Comparison of ENCODE assay signal across 8 cellular contexts in the genomic region with DNA sequence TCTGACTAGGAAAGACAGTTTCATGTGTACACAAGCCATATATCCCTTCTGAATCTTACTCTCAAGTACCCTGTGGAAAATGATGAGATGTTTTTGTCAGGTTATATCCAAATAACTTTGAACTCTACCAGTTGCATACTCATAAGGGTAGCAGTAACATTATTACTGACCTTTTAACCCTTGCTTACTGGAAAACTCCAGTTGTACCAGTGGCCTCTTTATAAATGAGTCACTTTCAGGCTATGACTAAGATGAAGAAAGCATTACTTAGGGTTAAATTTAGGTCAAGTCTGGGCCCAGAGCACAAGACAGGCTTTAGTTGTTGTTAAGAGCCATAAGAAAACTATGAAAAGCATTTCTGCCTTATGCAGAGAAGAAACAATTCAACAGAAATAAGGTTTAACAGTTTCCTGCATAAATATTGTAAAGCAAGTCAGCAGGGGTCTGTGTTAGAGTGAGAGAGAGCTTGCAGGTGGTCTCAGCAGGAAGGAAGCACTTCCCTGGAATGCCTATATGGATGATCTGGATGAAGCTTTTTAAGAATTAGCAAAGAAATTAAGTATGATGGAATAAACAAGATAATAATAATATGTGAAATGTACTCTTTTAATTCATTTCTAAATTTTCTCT.
DNase-seq lines count a peak whose midpoint lies in the region; ATAC-seq, FAIRE-seq and TF ChIP-seq lines count a peak whose summit lies in the region.

No MANE protein-coding gene starts in this region.

- H2AFZ ChIP-seq in IMR-90 (replicated peaks; ENCODE audit: low read length, poor library complexity) = no peak overlapping the region
- H2AFZ ChIP-seq in HepG2 (ENCODE audit: low read length) = no peak overlapping the region

- H3K27me3 ChIP-seq in IMR-90 (ENCODE audit: control insufficient read depth, insufficient read depth, low read length) (no peaks in the 10 kb centered on the region), HepG2 (ENCODE audit: control insufficient read depth in 1 of 2, insufficient read depth in 2 of 2, low read length in 2 of 2) (no peaks in the 10 kb centered on the region)

- CTCF ChIA-PET in IMR-90 (lab: Yijun Ruan, JAX) (interaction anchor here (3.8 kb wide), 1 partner anchor 360 kb away, joined by 14 read pairs; no protein-coding TSS in a partner anchor), HepG2 (lab: Yijun Ruan, JAX; ENCODE audit: low intra/inter-chr PET ratio, low total read pairs) (no interaction called here)

- no peak overlapping the region for H3K9ac ChIP-seq in IMR-90 (ENCODE audit: low read depth, low read length)
- H3K9ac ChIP-seq in HepG2 (ENCODE audit: insufficient read depth, low read depth, low read length) = no peak overlapping the region

- peak overlapping the region; percentile 30; the same call in 1 of the 2 replicates for H2BK120ac ChIP-seq in IMR-90 (ENCODE audit: low read depth, low read length)

- intact Hi-C loops in IMR-90 (cut with micrococcal nuclease) (loop anchor here (5.0 to 10.0 kb wide), 3 partner anchors 788 to 1548 kb away; a partner anchor contains a TSS), HepG2 (cut with micrococcal nuclease; ENCODE audit: unreplicated experiment) (no loop called here)

- no peaks in the 10 kb centered on the region for H3K9me3 ChIP-seq in IMR-90 (ENCODE audit: control insufficient read depth, insufficient read depth, low read length)
- no peaks in the 10 kb centered on the region for H3K9me3 ChIP-seq in HepG2 (ENCODE audit: low read length)

- H3K9me1 ChIP-seq in IMR-90 (ENCODE audit: insufficient read depth, low read length) = 0 out of 2 replicates have a peak, but pooled peaks cover 2% of the 10 kb centered on the region

- no peak overlapping the region for H4K5ac ChIP-seq in IMR-90 (ENCODE audit: low read depth, low read length)

- H2AK5ac ChIP-seq in IMR-90 (ENCODE audit: low read depth, low read length) = no peak overlapping the region

- no peaks in the 10 kb centered on the region for H3K79me2 ChIP-seq in HepG2 (ENCODE audit: insufficient read depth, low read length)

- no peak overlapping the region for H3K14ac ChIP-seq in IMR-90 (replicated peaks; ENCODE audit: low read depth, low read length)

- TF ChIP-seq CTCF in IMR-90 (conservative IDR thresholded peaks at IDR 0.05; ENCODE audit: low read depth, low read length) = no peak
- TF ChIP-seq CTCF in HepG2 (CRISPR knock-in tag; IDR thresholded peaks at IDR 0.05) = no peak
- TF ChIP-seq CTCF in chondrocyte (IDR thresholded peaks at IDR 0.05) = no peak

- TF ChIP-seq RAD21 in IMR-90 (IDR thresholded peaks at IDR 0.05; ENCODE audit: low read length) (no peak), HepG2 (CRISPR knock-in tag; IDR thresholded peaks at IDR 0.05) (no peak)

- peak overlapping the region; percentile 91 to 93 for H3K27ac Mint-ChIP-seq in activated naive CD4-positive, alpha-beta T cell treated with anti-CD3 and anti-CD28 coated beads, Interleukin-2, amount 50 U/mL, for 72 hours
- H3K27ac Mint-ChIP-seq in chondrocyte (ENCODE audit: unreplicated experiment) = no peak overlapping the region

- no peak for TF ChIP-seq EP300 in HepG2 (IDR thresholded peaks at IDR 0.05; ENCODE audit: low read depth in 2 of 2, low read length in 2 of 2)
- TF ChIP-seq EP300 in HepG2 (CRISPR knock-in tag; IDR thresholded peaks at IDR 0.05; ENCODE audit: borderline replicate concordance) = no peak

- H3K27ac ChIP-seq in IMR-90 (ENCODE audit: insufficient read depth, low read length) (peak overlapping the region; percentile 57; the same call in 1 of the 2 replicates), HepG2 (ENCODE audit: extremely low read length, insufficient read depth, low read length) (no peak overlapping the region)

- H4K20me1 ChIP-seq in IMR-90 (ENCODE audit: insufficient read depth, low read length) (no peaks in the 10 kb centered on the region), HepG2 (ENCODE audit: insufficient read depth, low read length) (no peaks in the 10 kb centered on the region)

- no peak overlapping the region for H3K23ac ChIP-seq in IMR-90 (ENCODE audit: low read depth, low read length)

- H2BK20ac ChIP-seq in IMR-90 (ENCODE audit: low read depth, low read length) = no peak overlapping the region; the same call in 1 of the 2 replicates

- no peak overlapping the region for H3K4me3 Mint-ChIP-seq in chondrocyte (ENCODE audit: unreplicated experiment)

- peak overlapping the region; percentile 60; the same call in 1 of the 2 replicates for H3K4ac ChIP-seq in IMR-90 (ENCODE audit: low read depth, low read length)

- peak overlapping the region; percentile 76 for H2BK5ac ChIP-seq in IMR-90 (ENCODE audit: low read depth, low read length, poor library complexity, severe bottlenecking)

- H3K4me2 ChIP-seq in IMR-90 (ENCODE audit: low read depth, low read length) = peak overlapping the region; percentile 54; the same call in 1 of the 2 replicates
- H3K4me2 ChIP-seq in HepG2 (ENCODE audit: low read depth, low read length) = no peak overlapping the region

- POLR2A ChIA-PET in IMR-90 (lab: Charles Lee; ENCODE audit: unreplicated experiment) (no interaction called here), HepG2 (lab: Yijun Ruan, JAX) (no interaction called here)

- FAIRE-seq in HepG2 (lab: Jason Lieb, UNC) = no peak

- peaks cover 9 to 24% of the 10 kb centered on the region in 2 donors for H3K36me3 Mint-ChIP-seq in activated naive CD4-positive, alpha-beta T cell treated with anti-CD3 and anti-CD28 coated beads, Interleukin-2, amount 50 U/mL, for 72 hours
- no peaks in the 10 kb centered on the region for H3K36me3 Mint-ChIP-seq in chondrocyte (ENCODE audit: low read depth)

- H3K79me1 ChIP-seq in IMR-90 (ENCODE audit: low read depth in 1 of 2, low read length in 2 of 2) = no peaks in the 10 kb centered on the region

- H3K56ac ChIP-seq in IMR-90 (ENCODE audit: extremely low read depth, insufficient read depth, low read length) = no peak overlapping the region

- peaks cover 15% of the 10 kb centered on the region for H3K4me1 Mint-ChIP-seq in chondrocyte (ENCODE audit: low read depth)

- H3K18ac ChIP-seq in IMR-90 (ENCODE audit: low read depth, low read length) = peak overlapping the region; percentile 69

- dilution Hi-C loops in IMR-90 (cut with HindIII; ENCODE audit: low sequenced_read_pairs, unreplicated experiment) = no loop called here

- H3K27me3 Mint-ChIP-seq in chondrocyte (ENCODE audit: low read depth) = no peaks in the 10 kb centered on the region

- H3K36me3 ChIP-seq in IMR-90 (ENCODE audit: control insufficient read depth, insufficient read depth, low read length) (no peaks in the 10 kb centered on the region), HepG2 (replicated peaks in 1 of 2; ENCODE audit: control insufficient read depth in 1 of 2, insufficient read depth in 2 of 2, low read length in 2 of 2) (no peaks in the 10 kb centered on the region)

- ATAC-seq in GM18498 (IDR thresholded peaks at IDR 0.05; ENCODE audit: unreplicated experiment) (peak; percentile 97), GM21786 (IDR thresholded peaks at IDR 0.05; ENCODE audit: unreplicated experiment) (peak; percentile 100), IMR-90 (ENCODE audit: low read depth) (peak; percentile 95), HepG2 (no peak)
- ATAC-seq in activated naive CD4-positive, alpha-beta T cell treated with anti-CD3 and anti-CD28 coated beads, Interleukin-2, amount 50 U/mL, for 72 hours = peak; percentile 93 to 96

- H2BK15ac ChIP-seq in IMR-90 (ENCODE audit: low read depth, low read length) = no peak overlapping the region

- in situ Hi-C loops in IMR-90 (cut with MboI; ENCODE audit: low sequenced_read_pairs) (loop anchor here (10.0 to 25.0 kb wide), 3 partner anchors 608 to 1005 kb away; no protein-coding TSS in a partner anchor), HepG2 (cut with HindIII; ENCODE audit: extremely low pct_ligation_motif_present, low pct_unique_long_range_greater_than_20kb) (loop anchor here (10.0 kb wide), 2 partner anchors 358 to 608 kb away; no protein-coding TSS in a partner anchor)

- peak; percentile 94 for DNase-seq in IMR-90
- no peak for DNase-seq in activated naive CD4-positive, alpha-beta T cell treated with anti-CD3 and anti-CD28 coated beads, Interleukin-2, amount 50 U/mL, for 72 hours (ENCODE audit: low spot score in 2 of 2)
- peak; percentile 98 for DNase-seq in renal cortical epithelial cell (ENCODE audit: low read depth)
- no peak for DNase-seq in HepG2 (ENCODE audit: low spot score)
- no peak for DNase-seq in NCI-H2081 treated with DMSO at 0.1 percent for 48 hours (lab: John Stamatoyannopoulos, UW)
- DNase-seq in chondrocyte (ENCODE audit: low spot score) = no peak

- no peak overlapping the region for H4K91ac ChIP-seq in IMR-90 (ENCODE audit: insufficient read depth, low read depth, low read length)

- H3K4me1 ChIP-seq in IMR-90 (ENCODE audit: control insufficient read depth, insufficient read depth, low read length) (peaks cover 5% of the 10 kb centered on the region), HepG2 (ENCODE audit: insufficient read depth, low read length) (no peaks in the 10 kb centered on the region)

- TF ChIP-seq POLR2A in IMR-90 (IDR thresholded peaks at IDR 0.05; ENCODE audit: low read depth, low read length) (no peak), HepG2 (IDR thresholded peaks at IDR 0.05; ENCODE audit: insufficient read depth in 1 of 2, low read depth in 2 of 2, low read length in 2 of 2) (no peak)

- no peak overlapping the region for H2AK9ac ChIP-seq in IMR-90 (replicated peaks; ENCODE audit: low read depth, low read length, poor library complexity)

- H3K4me3 ChIP-seq in IMR-90 (ENCODE audit: insufficient read depth, low read depth, low read length) (no peak overlapping the region), HepG2 (replicated peaks in 1 of 3; ENCODE audit: insufficient read depth in 1 of 3, low read depth in 2 of 3, low read length in 3 of 3) (no peak overlapping the region)

- BruUV-seq in IMR-90 (replicated peaks; lab: Mats Ljungman, UMichigan) (no TSS peak), HepG2 (replicated peaks; lab: Mats Ljungman, UMichigan) (no TSS peak)

- peak overlapping the region in 1 of 2 experiments; percentile 4; a peak in 1 of 4 replicates for H4K8ac ChIP-seq in IMR-90 (ENCODE audit: low read depth in 2 of 2, low read length in 2 of 2)

- peaks cover 4 to 10% of the 10 kb centered on the region in 2 donors for H3K9me3 Mint-ChIP-seq in activated naive CD4-positive, alpha-beta T cell treated with anti-CD3 and anti-CD28 coated beads, Interleukin-2, amount 50 U/mL, for 72 hours
- no peaks in the 10 kb centered on the region for H3K9me3 Mint-ChIP-seq in chondrocyte (ENCODE audit: low read depth)

TF ChIP-seq in IMR-90, 13 proteins besides CTCF, POLR2A, EP300 and RAD21:
- TF ChIP-seq CEBPB (IDR thresholded peaks at IDR 0.05; ENCODE audit: low read depth, low read length) (peak; percentile 43; the same call in 1 of the 2 replicates), RFX5 (IDR thresholded peaks at IDR 0.05; ENCODE audit: low read depth, low read length) (no peak), BHLHE40 (IDR thresholded peaks at IDR 0.05; ENCODE audit: low read depth, low read length) (peak; percentile 81), FOS (IDR thresholded peaks at IDR 0.05; ENCODE audit: low read depth, low read length) (peak; percentile 94)

TF ChIP-seq in HepG2, 621 proteins besides CTCF, POLR2A, EP300 and RAD21 (continues in another document):
- TF ChIP-seq SAFB2 (CRISPR knock-in tag; IDR thresholded peaks at IDR 0.05; ENCODE audit: borderline replicate concordance, low read depth) (no peak), ZNF274 (CRISPR knock-in tag; IDR thresholded peaks at IDR 0.05) (no peak), ZNF337 (CRISPR knock-in tag; IDR thresholded peaks at IDR 0.05; ENCODE audit: borderline replicate concordance, low read depth) (no peak)

Comparison
In these comparisons a context has a peak if more than half of its experiments do, and no peak if none do; other contexts are left out.
1. DNase-seq: peak in IMR-90 (single experiment) and renal cortical epithelial cell (single experiment); none in activated naive CD4-positive, alpha-beta T cell treated with anti-CD3 and anti-CD28 coated beads, Interleukin-2, amount 50 U/mL, for 72 hours (0 of 2), HepG2 (single experiment), NCI-H2081 treated with DMSO at 0.1 percent for 48 hours (single experiment) and chondrocyte (single experiment).